ENCODE assay signal across 14 cellular contexts in genomic region chr2:105504459-105504858, GRCh38.
"Had no signal": no experiment of that assay in that cellular context is flagged by ENCODE, and none has a peak within 500 bp of the region (broad histone marks: within the 10 kb centered on the region; RNA-seq: fewer than 3 reads in every experiment).

No MANE protein-coding gene starts in this region.

- H3K36me3 ChIP-seq: esophagus squamous epithelium, pancreas had no signal

- H3K9me3 Mint-ChIP-seq: activated naive CD4-positive, alpha-beta T cell treated with anti-CD3 and anti-CD28 coated beads, Interleukin-2, amount 10 ng/mL, durations not matched to agents 7 days and 5 days; stimulated activated effector memory CD8-positive, alpha-beta T cell treated with anti-CD3 and anti-CD28 coated beads, Interleukin-12 subunit alpha, Interleukin-12 subunit beta, amount 100 ng/mL, for 72 hours had no signal

- H3K27ac ChIP-seq: esophagus squamous epithelium, pancreas had no signal

- ATAC-seq: activated CD8-positive, alpha-beta memory T cell treated with anti-CD3 and anti-CD28 coated beads, Interleukin-2, amount 10 ng/mL, durations not matched to agents 7 days and 5 days; left colon; naive thymus-derived CD8-positive, alpha-beta T cell; pancreas; stimulated activated effector memory CD8-positive, alpha-beta T cell treated with anti-CD3 and anti-CD28 coated beads, Interleukin-12 subunit alpha, Interleukin-12 subunit beta, amount 100 ng/mL, for 72 hours had no signal

- H3K4me3 ChIP-seq: esophagus squamous epithelium, pancreas had no signal

- H3K9me3 ChIP-seq: esophagus squamous epithelium, pancreas had no signal

- H3K27me3 ChIP-seq: esophagus squamous epithelium, pancreas had no signal

- H3K4me1 ChIP-seq: esophagus squamous epithelium, pancreas had no signal

- H3K4me1 Mint-ChIP-seq: stimulated activated effector memory CD8-positive, alpha-beta T cell treated with anti-CD3 and anti-CD28 coated beads, Interleukin-12 subunit alpha, Interleukin-12 subunit beta, amount 100 ng/mL, for 72 hours had no signal

- H3K27ac Mint-ChIP-seq: activated CD4-positive, alpha-beta memory T cell treated with anti-CD3 and anti-CD28 coated beads for 36 hours; activated CD8-positive, alpha-beta memory T cell treated with anti-CD3 and anti-CD28 coated beads, Interleukin-2, amount 10 ng/mL, durations not matched to agents 7 days and 5 days; activated naive CD4-positive, alpha-beta T cell treated with anti-CD3 and anti-CD28 coated beads, Interleukin-2, amount 10 ng/mL, durations not matched to agents 7 days and 5 days; naive thymus-derived CD8-positive, alpha-beta T cell; stimulated activated effector memory CD8-positive, alpha-beta T cell treated with anti-CD3 and anti-CD28 coated beads, Interleukin-12 subunit alpha, Interleukin-12 subunit beta, amount 100 ng/mL, for 72 hours had no signal

- H3K36me3 Mint-ChIP-seq: activated CD8-positive, alpha-beta memory T cell treated with anti-CD3 and anti-CD28 coated beads, Interleukin-2, amount 10 ng/mL, durations not matched to agents 7 days and 5 days; activated naive CD4-positive, alpha-beta T cell treated with anti-CD3 and anti-CD28 coated beads, Interleukin-2, amount 10 ng/mL, durations not matched to agents 7 days and 5 days; stimulated activated effector memory CD8-positive, alpha-beta T cell treated with anti-CD3 and anti-CD28 coated beads, Interleukin-12 subunit alpha, Interleukin-12 subunit beta, amount 100 ng/mL, for 72 hours had no signal

- DNase-seq: activated CD4-positive, alpha-beta memory T cell treated with anti-CD3 and anti-CD28 coated beads for 36 hours; activated CD4-positive, CD25-positive, alpha-beta regulatory T cell treated with anti-CD3 and anti-CD28 coated beads, Interleukin-2, amount 50 U/mL, for 72 hours; activated CD8-positive, alpha-beta memory T cell treated with anti-CD3 and anti-CD28 coated beads, Interleukin-2, amount 10 ng/mL, durations not matched to agents 7 days and 5 days; activated naive CD4-positive, alpha-beta T cell treated with anti-CD3 and anti-CD28 coated beads, Interleukin-2, amount 10 ng/mL, durations not matched to agents 7 days and 5 days; activated T-cell treated with anti-CD3 and anti-CD28 coated beads, Interleukin-2, amount 50 U/mL, for 1 hour; caudate nucleus; esophagus squamous epithelium; head of caudate nucleus; left colon; naive thymus-derived CD8-positive, alpha-beta T cell; pancreas; T-helper 1 cell; T1000 had no signal

- H3K4me3 Mint-ChIP-seq: activated CD4-positive, alpha-beta memory T cell treated with anti-CD3 and anti-CD28 coated beads for 36 hours; activated CD8-positive, alpha-beta memory T cell treated with anti-CD3 and anti-CD28 coated beads, Interleukin-2, amount 10 ng/mL, durations not matched to agents 7 days and 5 days; activated naive CD4-positive, alpha-beta T cell treated with anti-CD3 and anti-CD28 coated beads, Interleukin-2, amount 10 ng/mL, durations not matched to agents 7 days and 5 days; naive thymus-derived CD8-positive, alpha-beta T cell; stimulated activated effector memory CD8-positive, alpha-beta T cell treated with anti-CD3 and anti-CD28 coated beads, Interleukin-12 subunit alpha, Interleukin-12 subunit beta, amount 100 ng/mL, for 72 hours had no signal
